ENCODE assay signal across 25 cellular contexts in the genomic region with DNA sequence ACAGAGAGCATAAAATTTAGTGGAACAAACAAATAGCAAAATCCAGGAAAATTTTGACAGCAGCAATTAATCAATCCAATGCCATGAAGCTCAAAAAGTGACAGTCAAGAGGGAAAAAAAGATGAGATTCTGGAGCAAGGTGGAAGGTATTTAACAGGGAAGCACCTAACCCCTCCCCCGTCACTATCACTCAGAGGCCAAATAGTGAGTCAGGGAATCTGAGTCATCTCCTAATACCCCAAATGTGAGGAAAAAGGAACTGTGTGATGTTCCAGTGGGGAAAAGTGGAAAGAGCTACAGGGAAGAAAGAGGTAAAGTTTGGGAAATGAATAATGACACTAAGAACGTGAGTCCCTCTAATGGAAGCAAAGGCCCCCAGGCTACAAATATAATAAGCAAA.
DNase-seq lines count a peak whose midpoint lies in the region; ATAC-seq, FAIRE-seq and TF ChIP-seq lines count a peak whose summit lies in the region.
"Had no signal": no experiment of that assay in that cellular context is flagged by ENCODE, and none has a peak within 500 bp of the region (broad histone marks: within the 10 kb centered on the region; RNA-seq: fewer than 3 reads in every experiment).

No MANE protein-coding gene starts in this region.

- intact Hi-C loops in mammary epithelial cell (cut with micrococcal nuclease): no loop called here
- intact Hi-C loops in esophagus squamous epithelium (cut with DNase I): no loop called here

- H3K9ac ChIP-seq in mammary epithelial cell (ENCODE audit: insufficient read depth, low read length): no peak overlapping the region
- no peak overlapping the region for H3K9ac ChIP-seq in keratinocyte (ENCODE audit: control insufficient read depth, extremely low read depth, insufficient read depth, low read length)
- H3K9ac ChIP-seq: BLaER1 treated with 17β-estradiol and CSF1 and Interleukin-3, amounts not matched to agents 10 nM and 100 nM had no signal

- no peak for TF ChIP-seq CTCF in mammary epithelial cell (conservative IDR thresholded peaks at IDR 0.05 in 1 of 2, IDR thresholded peaks at IDR 0.05 in 1 of 2; ENCODE audit: extremely low read depth in 1 of 2, insufficient read depth in 1 of 2, low read depth in 1 of 2, low read length in 2 of 2)
- TF ChIP-seq CTCF in keratinocyte (optimal IDR thresholded peaks at IDR 0.05 in 1 of 3, IDR thresholded peaks at IDR 0.05 in 1 of 3, conservative IDR thresholded peaks at IDR 0.05 in 1 of 3; ENCODE audit: extremely low read depth in 1 of 3, insufficient read depth in 2 of 3, low read length in 3 of 3): no peak
- TF ChIP-seq CTCF in esophagus squamous epithelium (IDR thresholded peaks at IDR 0.05): no peak

- POLR2A ChIA-PET in CD8-positive, alpha-beta memory T cell (lab: Charles Lee): no interaction called here

- in situ Hi-C loops in mammary epithelial cell (cut with MboI; ENCODE audit: low sequenced_read_pairs in 2 of 2): no loop called here

- no peaks in the 10 kb centered on the region for H4K20me1 ChIP-seq in mammary epithelial cell (ENCODE audit: insufficient read depth, low read length)
- H4K20me1 ChIP-seq in keratinocyte (ENCODE audit: control insufficient read depth, extremely low read depth, insufficient read depth, low read length): no peaks in the 10 kb centered on the region
- H4K20me1 ChIP-seq: BLaER1 treated with 17β-estradiol and CSF1 and Interleukin-3, amounts not matched to agents 10 nM and 100 nM had no signal

- H3K27me3 ChIP-seq in mammary epithelial cell (ENCODE audit: insufficient read depth, low read length) (peaks cover 1% of the 10 kb centered on the region), keratinocyte (ENCODE audit: control insufficient read depth, extremely low read depth, insufficient read depth, low read length) (no peaks in the 10 kb centered on the region), esophagus squamous epithelium (no peaks in the 10 kb centered on the region)
- H3K27me3 ChIP-seq in CD8-positive, alpha-beta memory T cell (ENCODE audit: insufficient read depth, low read length, poor library complexity, severe bottlenecking): no peaks in the 10 kb centered on the region
- H3K27me3 ChIP-seq: BLaER1 treated with 17β-estradiol and CSF1 and Interleukin-3, amounts not matched to agents 10 nM and 100 nM had no signal

- H3K9me3 Mint-ChIP-seq in CD8-positive, alpha-beta memory T cell: peaks cover 0 to 2% (median 0%) of the 10 kb centered on the region in 5 donors
- H3K9me3 Mint-ChIP-seq: dendritic cell treated with granulocyte-macrophage colony-stimulating factor and Interleukin-4, amounts not matched to agents 40 ng/mL and 50 ng/mL, for 4 days; natural killer cell had no signal

- BruUV-seq in mammary epithelial cell (replicated peaks; lab: Mats Ljungman, UMichigan): no TSS peak

- dilution Hi-C loops in mammary epithelial cell (cut with HindIII; ENCODE audit: low sequenced_read_pairs) (no loop called here), keratinocyte (cut with MboI; ENCODE audit: extremely low pct_ligation_motif_present, low sequenced_read_pairs) (no loop called here)

- H3K4me1 Mint-ChIP-seq in CD8-positive, alpha-beta memory T cell: no peaks in the 10 kb centered on the region
- H3K4me1 Mint-ChIP-seq: activated CD4-positive, alpha-beta T cell treated with anti-CD3 and anti-CD28 coated beads for 36 hours; natural killer cell had no signal

- peaks cover 0 to 13% of the 10 kb centered on the region in 2 donors for H3K27me3 Mint-ChIP-seq in CD8-positive, alpha-beta memory T cell
- H3K27me3 Mint-ChIP-seq: dendritic cell treated with granulocyte-macrophage colony-stimulating factor and Interleukin-4, amounts not matched to agents 40 ng/mL and 50 ng/mL, for 4 days had no signal

- H3K4me1 ChIP-seq in mammary epithelial cell (ENCODE audit: insufficient read depth, low read length) (no peaks in the 10 kb centered on the region), keratinocyte (ENCODE audit: control insufficient read depth, extremely low read depth, insufficient read depth, low read length) (peaks cover 5% of the 10 kb centered on the region), esophagus squamous epithelium (peaks cover 0 to 4% (median 0%) of the 10 kb centered on the region in 3 donors)
- H3K4me1 ChIP-seq in CD8-positive, alpha-beta memory T cell (ENCODE audit: insufficient read depth, low read length): no peaks in the 10 kb centered on the region
- H3K4me1 ChIP-seq: Caco-2 had no signal

- H2AFZ ChIP-seq in mammary epithelial cell (ENCODE audit: low read depth, low read length) (no peak overlapping the region), keratinocyte (ENCODE audit: control insufficient read depth, low read length) (no peak overlapping the region)

- H3K9me1 ChIP-seq in keratinocyte (ENCODE audit: control insufficient read depth, extremely low read depth, insufficient read depth, low read length): no peaks in the 10 kb centered on the region

- H3K9me3 ChIP-seq in mammary epithelial cell (replicated peaks; ENCODE audit: insufficient read depth, low read length) (no peaks in the 10 kb centered on the region), keratinocyte (ENCODE audit: control insufficient read depth, low read depth, low read length) (no peaks in the 10 kb centered on the region), esophagus squamous epithelium (no peaks in the 10 kb centered on the region)
- H3K9me3 ChIP-seq in CD8-positive, alpha-beta memory T cell (ENCODE audit: low read length): no peaks in the 10 kb centered on the region
- H3K9me3 ChIP-seq: BLaER1 treated with 17β-estradiol and CSF1 and Interleukin-3, amounts not matched to agents 10 nM and 100 nM; Caco-2; thoracic aorta had no signal

- H3K4me3 ChIP-seq in mammary epithelial cell (replicated peaks in 1 of 3; ENCODE audit: insufficient read depth in 1 of 3, low read depth in 2 of 3, low read length in 3 of 3) (no peak overlapping the region), keratinocyte (ENCODE audit: control insufficient read depth in 2 of 3, extremely low read depth in 1 of 3, insufficient read depth in 2 of 3, low read depth in 1 of 3, low read length in 3 of 3) (no peak overlapping the region), esophagus squamous epithelium (no peak overlapping the region)
- H3K4me3 ChIP-seq in CD8-positive, alpha-beta memory T cell (ENCODE audit: low read length): no peak overlapping the region
- H3K4me3 ChIP-seq: BLaER1 treated with 17β-estradiol and CSF1 and Interleukin-3, amounts not matched to agents 10 nM and 100 nM; thoracic aorta had no signal

- no peak overlapping the region for H3K4me3 Mint-ChIP-seq in CD8-positive, alpha-beta memory T cell
- H3K4me3 Mint-ChIP-seq: activated CD4-positive, alpha-beta T cell treated with anti-CD3 and anti-CD28 coated beads for 36 hours; activated naive CD8-positive, alpha-beta T cell; dendritic cell treated with granulocyte-macrophage colony-stimulating factor and Interleukin-4, amounts not matched to agents 40 ng/mL and 50 ng/mL, for 4 days; natural killer cell had no signal

- H3K4me2 ChIP-seq in mammary epithelial cell (ENCODE audit: insufficient read depth, low read depth, low read length) (no peak overlapping the region), keratinocyte (ENCODE audit: control insufficient read depth, extremely low read depth, insufficient read depth, low read depth, low read length) (no peak overlapping the region)
- H3K4me2 ChIP-seq: BLaER1 treated with 17β-estradiol and CSF1 and Interleukin-3, amounts not matched to agents 10 nM and 100 nM had no signal

- H3K79me2 ChIP-seq in mammary epithelial cell (ENCODE audit: insufficient read depth, low read length) (no peaks in the 10 kb centered on the region), keratinocyte (ENCODE audit: control insufficient read depth, insufficient read depth, low read length) (no peaks in the 10 kb centered on the region)

- CTCF ChIA-PET in mammary epithelial cell (lab: Charles Lee; ENCODE audit: low non-redundant PET): no interaction called here
- CTCF ChIA-PET in CD8-positive, alpha-beta memory T cell (lab: Charles Lee): no interaction called here

- no peaks in the 10 kb centered on the region for H3K36me3 Mint-ChIP-seq in CD8-positive, alpha-beta memory T cell
- H3K36me3 Mint-ChIP-seq: activated naive CD8-positive, alpha-beta T cell; natural killer cell had no signal

- H3K27ac ChIP-seq in mammary epithelial cell (ENCODE audit: insufficient read depth, low read depth, low read length): no peak overlapping the region
- H3K27ac ChIP-seq in keratinocyte (ENCODE audit: control insufficient read depth, insufficient read depth, low read length): no peak overlapping the region
- H3K27ac ChIP-seq in CD8-positive, alpha-beta memory T cell (ENCODE audit: low read depth, low read length): no peak overlapping the region
- no peak overlapping the region for H3K27ac ChIP-seq in esophagus squamous epithelium
- H3K27ac ChIP-seq: BLaER1 treated with 17β-estradiol and CSF1 and Interleukin-3, amounts not matched to agents 10 nM and 100 nM; thoracic aorta had no signal

- ATAC-seq in GM21576 (IDR thresholded peaks at IDR 0.05; ENCODE audit: unreplicated experiment) (no peak), HG02884 (IDR thresholded peaks at IDR 0.05; ENCODE audit: unreplicated experiment) (no peak)
- ATAC-seq: activated CD4-positive, alpha-beta T cell treated with anti-CD3 and anti-CD28 coated beads for 36 hours; natural killer cell had no signal

- FAIRE-seq in keratinocyte (lab: Jason Lieb, UNC): peak; percentile 62
- FAIRE-seq: endometrium, GM18507, kidney had no signal

- no peak overlapping the region for H3K27ac Mint-ChIP-seq in CD8-positive, alpha-beta memory T cell
- H3K27ac Mint-ChIP-seq: activated CD4-positive, alpha-beta T cell treated with anti-CD3 and anti-CD28 coated beads for 36 hours; activated naive CD8-positive, alpha-beta T cell; dendritic cell treated with granulocyte-macrophage colony-stimulating factor and Interleukin-4, amounts not matched to agents 40 ng/mL and 50 ng/mL, for 4 days; natural killer cell had no signal

- WGBS in mammary epithelial cell (ENCODE audit: low coverage, missing lambda C conversion rate): 4% methylated on average over 2 of the region's 2 CpGs
- 36 to 38% methylated on average over 2 of the region's 2 CpGs for WGBS in esophagus squamous epithelium, 2 donors

- no peaks in the 10 kb centered on the region for H3K36me3 ChIP-seq in mammary epithelial cell (ENCODE audit: insufficient read depth, low read length)
- H3K36me3 ChIP-seq in keratinocyte (ENCODE audit: control insufficient read depth in 2 of 2, extremely low read depth in 1 of 2, insufficient read depth in 2 of 2, low read length in 2 of 2): no peaks in the 10 kb centered on the region
- no peaks in the 10 kb centered on the region for H3K36me3 ChIP-seq in CD8-positive, alpha-beta memory T cell (ENCODE audit: insufficient read depth, low read length)
- H3K36me3 ChIP-seq in esophagus squamous epithelium: no peaks in the 10 kb centered on the region
- H3K36me3 ChIP-seq: BLaER1 treated with 17β-estradiol and CSF1 and Interleukin-3, amounts not matched to agents 10 nM and 100 nM; thoracic aorta had no signal

- peak; percentile 7 for DNase-seq in DMS53 treated with DMSO at 0.1 percent for 48 hours (lab: John Stamatoyannopoulos, UW; ENCODE audit: unreplicated experiment)
- DNase-seq in LHCN-M2 (ENCODE audit: low read depth): peak; percentile 2
- DNase-seq in mammary epithelial cell: peak; percentile 15
- DNase-seq in keratinocyte (ENCODE audit: low read depth, low spot score): no peak
- no peak for DNase-seq in CD8-positive, alpha-beta memory T cell
- no peak for DNase-seq in esophagus squamous epithelium (lab: John Stamatoyannopoulos, UW)
- DNase-seq: activated CD4-positive, alpha-beta T cell treated with anti-CD3 and anti-CD28 coated beads for 36 hours; activated effector memory CD4-positive, alpha-beta T cell treated with Interleukin-2 at 50 U/mL for 16 hours; aorta; Caco-2; kidney; MV-4-11; natural killer cell; NCI-H1436 treated with DMSO at 0.1 percent for 48 hours; NCI-H82; occipital lobe; stimulated activated naive CD4-positive, alpha-beta T cell treated with Interleukin-2 at 50 U/mL for 16 hours had no signal

- no peak for TF ChIP-seq POLR2A in esophagus squamous epithelium (IDR thresholded peaks at IDR 0.05)

Comparison
In these comparisons a context has a peak if more than half of its experiments do, and no peak if none do; other contexts are left out.
1. DNase-seq: peak in DMS53 treated with DMSO at 0.1 percent for 48 hours (single experiment), LHCN-M2 (single experiment) and mammary epithelial cell (single experiment); none in keratinocyte (single experiment), CD8-positive, alpha-beta memory T cell (0 of 5) and esophagus squamous epithelium (single experiment).